Comparison of ENCODE assay signal across 1 cellular context in the genomic region with DNA sequence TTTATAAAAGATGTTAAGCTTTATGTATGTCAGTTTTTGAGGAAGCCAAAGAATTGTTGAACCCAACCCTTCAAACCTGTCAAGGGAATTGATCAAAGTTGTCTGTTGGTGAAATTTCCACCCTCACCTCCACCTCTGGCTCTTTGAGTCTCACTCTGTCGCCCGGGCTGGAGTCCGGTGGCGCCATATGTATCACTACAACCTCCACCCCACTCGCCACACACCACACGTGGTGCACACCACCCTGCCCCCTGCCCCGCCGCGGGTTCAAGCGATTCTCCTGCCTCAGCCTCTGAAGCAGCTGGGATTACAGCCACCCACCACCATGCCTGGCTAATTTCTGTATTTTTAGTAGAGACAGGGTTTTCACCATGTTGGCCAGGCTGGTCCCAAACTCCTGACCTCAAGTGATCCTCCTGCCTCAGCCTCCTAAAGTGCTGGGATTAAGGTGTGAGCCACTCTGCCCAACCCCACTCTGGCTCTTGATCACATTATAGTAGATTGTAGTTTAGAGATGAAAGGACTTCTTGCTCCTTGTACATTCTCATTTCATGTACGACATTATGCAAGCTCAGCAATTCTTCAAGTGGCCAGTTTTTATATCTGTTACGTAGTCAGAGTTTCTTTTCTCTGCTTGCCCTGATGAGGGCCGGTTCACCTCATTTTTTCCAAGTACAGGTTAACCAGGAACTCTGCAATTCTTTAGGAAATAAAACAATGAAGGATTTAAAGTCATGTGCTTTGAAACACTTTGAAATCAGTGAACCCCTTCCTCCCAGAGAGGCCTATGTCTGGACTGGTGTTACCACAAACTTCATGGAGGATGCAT.
A peak's percentile ranks its signal among the peaks of the same experiment; 100 is the strongest.
TF ChIP-seq lines count a peak whose summit lies in the region.

No MANE protein-coding gene starts in this region.

TF ChIP-seq in HepG2, 621 proteins besides CTCF, POLR2A, EP300 and RAD21 (continued from another document):
- TF ChIP-seq, protein P1, sequence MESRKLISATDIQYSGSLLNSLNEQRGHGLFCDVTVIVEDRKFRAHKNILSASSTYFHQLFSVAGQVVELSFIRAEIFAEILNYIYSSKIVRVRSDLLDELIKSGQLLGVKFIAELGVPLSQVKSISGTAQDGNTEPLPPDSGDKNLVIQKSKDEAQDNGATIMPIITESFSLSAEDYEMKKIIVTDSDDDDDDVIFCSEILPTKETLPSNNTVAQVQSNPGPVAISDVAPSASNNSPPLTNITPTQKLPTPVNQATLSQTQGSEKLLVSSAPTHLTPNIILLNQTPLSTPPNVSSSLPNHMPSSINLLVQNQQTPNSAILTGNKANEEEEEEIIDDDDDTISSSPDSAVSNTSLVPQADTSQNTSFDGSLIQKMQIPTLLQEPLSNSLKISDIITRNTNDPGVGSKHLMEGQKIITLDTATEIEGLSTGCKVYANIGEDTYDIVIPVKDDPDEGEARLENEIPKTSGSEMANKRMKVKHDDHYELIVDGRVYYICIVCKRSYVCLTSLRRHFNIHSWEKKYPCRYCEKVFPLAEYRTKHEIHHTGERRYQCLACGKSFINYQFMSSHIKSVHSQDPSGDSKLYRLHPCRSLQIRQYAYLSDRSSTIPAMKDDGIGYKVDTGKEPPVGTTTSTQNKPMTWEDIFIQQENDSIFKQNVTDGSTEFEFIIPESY (CRISPR knock-in tag; IDR thresholded peaks at IDR 0.05) = peak; percentile 38; the same call in 1 of the 2 replicates
- no peak for TF ChIP-seq RFX5 (IDR thresholded peaks at IDR 0.05; ENCODE audit: low read depth, low read length)
- TF ChIP-seq MAFK (conservative IDR thresholded peaks at IDR 0.05 in 1 of 2, IDR thresholded peaks at IDR 0.05 in 1 of 2; ENCODE audit: low read length in 2 of 2) = peak; percentile 99
- peak; percentile 58 for TF ChIP-seq RBFOX2 (IDR thresholded peaks at IDR 0.05; ENCODE audit: low read depth, low read length)
- peak; percentile 99 for TF ChIP-seq MAFF (IDR thresholded peaks at IDR 0.05; ENCODE audit: low read depth, low read length)
- TF ChIP-seq KLF12 (CRISPR knock-in tag; IDR thresholded peaks at IDR 0.05; ENCODE audit: borderline replicate concordance) = no peak
- TF ChIP-seq POLR2G (IDR thresholded peaks at IDR 0.05; ENCODE audit: low read depth, low read length) = peak; percentile 45; the same call in 1 of the 2 replicates
- peak; percentile 32 for TF ChIP-seq AGO1 (IDR thresholded peaks at IDR 0.05; ENCODE audit: low read depth, low read length, poor library complexity, severe bottlenecking)
- TF ChIP-seq MAFG (CRISPR knock-in tag; IDR thresholded peaks at IDR 0.05) = 0 out of 2 replicates have a peak, but pooled peaks have one; percentile 32
